23 cellular contexts compared by ENCODE assay signal in the genomic region with DNA sequence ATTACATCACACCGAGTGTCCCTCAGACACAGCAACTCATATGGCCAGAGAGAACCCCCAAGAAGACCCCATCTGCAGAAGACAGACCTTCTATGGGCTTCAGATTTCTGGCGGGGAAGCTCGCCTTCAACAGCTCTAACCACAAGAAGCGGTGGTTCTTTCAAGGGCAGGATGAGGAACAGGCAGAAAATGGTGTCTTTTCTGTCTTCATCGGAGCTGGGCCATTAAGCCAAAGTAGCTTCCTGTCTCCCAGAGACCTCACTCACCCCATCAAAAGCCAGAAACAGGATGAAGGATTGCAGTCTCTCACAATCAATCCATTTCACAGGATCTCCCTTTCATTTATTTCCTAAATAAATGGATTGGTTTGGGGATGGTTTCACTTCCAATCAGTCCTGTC.
"Had no signal": no experiment of that assay in that cellular context is flagged by ENCODE, and none has a peak within 500 bp of the region (broad histone marks: within the 10 kb centered on the region; RNA-seq: fewer than 3 reads in every experiment).

No MANE protein-coding gene starts in this region.

- H3K36me3 ChIP-seq: brain microvascular endothelial cell had no signal

- H3K27ac ChIP-seq: brain microvascular endothelial cell, coronary artery, dorsolateral prefrontal cortex had no signal

- DNase-seq: activated CD4-positive, alpha-beta memory T cell treated with anti-CD3 and anti-CD28 coated beads, Interleukin-2, amount 10 ng/mL, durations not matched to agents 7 days and 5 days; activated CD4-positive, alpha-beta T cell treated with anti-CD3 and anti-CD28 coated beads for 36 hours; activated CD4-positive, alpha-beta T cell treated with anti-CD3 and anti-CD28 coated beads, Interleukin-2, amount 10 ng/mL, durations not matched to agents 24 days and 14 days; activated CD4-positive, alpha-beta T cell treated with anti-CD3 and anti-CD28 coated beads, Interleukin-2, amount 50 U/mL, for 4 hours; activated CD4-positive, CD25-positive, alpha-beta regulatory T cell; activated CD4-positive, CD25-positive, alpha-beta regulatory T cell treated with anti-CD3 and anti-CD28 coated beads, Interleukin-2, amount 50 U/mL, for 72 hours; activated effector memory CD4-positive, alpha-beta T cell treated with Interleukin-2 at 50 U/mL for 16 hours; activated gamma-delta T cell treated with Interleukin-2 at 50 U/mL for 16 hours; activated naive CD4-positive, alpha-beta T cell treated with anti-CD3 and anti-CD28 coated beads, Interleukin-2, amount 50 U/mL, for 16 hours; activated naive CD4-positive, alpha-beta T cell treated with Interleukin-2 at 50 U/mL for 16 hours; activated T-cell treated with anti-CD3 and anti-CD28 coated beads, Interleukin-2, amount 50 U/mL, for 4 hours; amniotic stem cell; anterior cingulate cortex; brain microvascular endothelial cell; dorsolateral prefrontal cortex; effector CD4-positive, alpha-beta T cell; effector memory CD8-positive, alpha-beta T cell; erythroblast; foreskin fibroblast; head of caudate nucleus; T-helper 2 cell had no signal

- H3K27me3 ChIP-seq: brain microvascular endothelial cell had no signal

- H3K4me3 ChIP-seq: coronary artery, dorsolateral prefrontal cortex had no signal

- ATAC-seq: activated CD4-positive, alpha-beta T cell treated with anti-CD3 and anti-CD28 coated beads for 36 hours; activated T-cell treated with anti-CD3 and anti-CD28 coated beads, Interleukin-2, amount 50 U/mL, for 4 hours; activated T-helper 17 cell treated with anti-CD3 and anti-CD28 coated beads, Interleukin-2, amount 50 U/mL, for 72 hours; effector memory CD8-positive, alpha-beta T cell had no signal
